In genomic region chr3:151431940-151432339, GRCh38 we compare ENCODE assay signal across 13 cellular contexts. TPM values are rescaled to one million over a fixed set of nuclear protein-coding genes. Genes with fewer than 3 reads are reported as not detected.
DNase-seq lines count a peak whose midpoint lies in the region; ATAC-seq, FAIRE-seq and TF ChIP-seq lines count a peak whose summit lies in the region.
"Had no signal": no experiment of that assay in that cellular context is flagged by ENCODE, and none has a peak within 500 bp of the region (broad histone marks: within the 10 kb centered on the region; RNA-seq: fewer than 3 reads in every experiment).

No MANE protein-coding gene starts in this region.

- RAD21 ChIA-PET in GM12878 (lab: Charles Lee; ENCODE audit: unreplicated experiment): interaction anchor here (1.1 to 1.3 kb wide), 2 partner anchors 10 to 53 kb away, joined by 3 to 4 read pairs; no protein-coding TSS in a partner anchor

- H3K4me3 ChIP-seq in GM12878: no peak overlapping the region
- H3K4me3 ChIP-seq in left lung: no peak overlapping the region

- intact Hi-C loops in GM12878 (cut with micrococcal nuclease; ENCODE audit: unreplicated experiment) (no loop called here), left lung (cut with DNase I) (loop anchor here in 1 of 2 donors (10.0 kb wide), 1 partner anchor 413 kb away; no protein-coding TSS in a partner anchor), Right ventricle myocardium superior (cut with DNase I) (loop anchor here (10.0 kb wide), 1 partner anchor 483 kb away; no protein-coding TSS in a partner anchor)

- no peak for TF ChIP-seq EP300 in GM12878 (IDR thresholded peaks at IDR 0.05; ENCODE audit: borderline replicate concordance in 1 of 2, control insufficient read depth in 1 of 2, low read depth in 2 of 2, low read length in 2 of 2)

- H3K4me1 ChIP-seq in GM12878 (ENCODE audit: control insufficient read depth, insufficient read depth, low read length) (no peaks in the 10 kb centered on the region), left lung (no peaks in the 10 kb centered on the region)

- H3K4me2 ChIP-seq in GM12878 (ENCODE audit: control insufficient read depth, insufficient read depth): no peak overlapping the region

- H3K79me2 ChIP-seq in GM12878 (ENCODE audit: control insufficient read depth, insufficient read depth, low read length): no peaks in the 10 kb centered on the region

- H2AFZ ChIP-seq in GM12878 (ENCODE audit: control insufficient read depth, low read depth, low read length): no peak overlapping the region

- in situ Hi-C loops in GM12878 (cut with MboI): loop anchor here (10.0 kb wide), 1 partner anchor 403 kb away; no protein-coding TSS in a partner anchor

- FAIRE-seq in GM12891 (lab: Jason Lieb, UNC) (peak; percentile 16), GM12878 (lab: Jason Lieb, UNC) (no peak)

- no peak overlapping the region for H3K9ac ChIP-seq in GM12878 (ENCODE audit: control insufficient read depth, insufficient read depth, low read length)

- H3K36me3 ChIP-seq in GM12878 (ENCODE audit: control insufficient read depth in 2 of 2, insufficient read depth in 2 of 2, low read length in 1 of 2) (no peaks in the 10 kb centered on the region), left lung (no peaks in the 10 kb centered on the region)

- no peak for TF ChIP-seq RAD21 in GM12878 (IDR thresholded peaks at IDR 0.05; ENCODE audit: insufficient read depth, low read depth, low read length)

- BruUV-seq in GM12878 (replicated peaks; lab: Mats Ljungman, UMichigan): no TSS peak

- SMC1A ChIA-PET in GM12878 (lab: Charles Lee; ENCODE audit: uncharacterized antibody, unreplicated experiment): interaction anchor here (0.6 to 1.5 kb wide), 3 partner anchors 8 to 47 kb away, joined by 3 to 5 read pairs (median 4); partner anchors contain the start of gene P2RY12

- H3K9me3 ChIP-seq in GM12878 (replicated peaks; ENCODE audit: control insufficient read depth, insufficient read depth, low read length): no peaks in the 10 kb centered on the region
- H3K9me3 ChIP-seq in left lung: no peaks in the 10 kb centered on the region

- ATAC-seq in GM12878 (peak; percentile 25), left lung (peak; percentile 62), Right ventricle myocardium superior (ENCODE audit: poor library complexity) (no peak)
- ATAC-seq in stimulated activated naive CD8-positive, alpha-beta T cell treated with anti-CD3 and anti-CD28 coated beads, Interleukin-15, Interleukin-2, amounts not matched to agents 100 U/mL and 50 U/mL, for 24 hours: no peak
- ATAC-seq: CD8-positive, alpha-beta T cell had no signal

- TF ChIP-seq CTCF in GM12878 (IDR thresholded peaks at IDR 0.05 in 2 of 3, conservative IDR thresholded peaks at IDR 0.05 in 1 of 3; ENCODE audit: control insufficient read depth in 2 of 3, extremely low read depth in 1 of 3, insufficient read depth in 1 of 3, low read depth in 3 of 3, low read length in 3 of 3) (no peak), left lung (IDR thresholded peaks at IDR 0.05) (no peak)

- 27% methylated on average over 3 of the region's 3 CpGs for WGBS in GM12878 (ENCODE audit: insufficient coverage, insufficient replicate concordance, low lambda C conversion rate, missing lambda C conversion rate)

- POLR2A ChIA-PET in GM12878 (lab: Charles Lee): no interaction called here

- no peaks in the 10 kb centered on the region for H4K20me1 ChIP-seq in GM12878 (ENCODE audit: control insufficient read depth, insufficient read depth)

- DNase-seq in GM12891 (ENCODE audit: insufficient read length, low spot score) (no peak), MV-4-11 (lab: John Stamatoyannopoulos, UW) (peak; percentile 16), GM12878 (ENCODE audit: low read depth, low spot score) (no peak), left lung (no peak), Right ventricle myocardium superior (no peak), DMS114 treated with DMSO at 0.1 percent for 48 hours (lab: John Stamatoyannopoulos, UW; ENCODE audit: unreplicated experiment) (no peak)
- DNase-seq in stimulated activated naive CD8-positive, alpha-beta T cell treated with anti-CD3 and anti-CD28 coated beads, Interleukin-15, Interleukin-2, amounts not matched to agents 100 U/mL and 50 U/mL, for 24 hours: no peak
- DNase-seq in activated CD4-positive, alpha-beta T cell treated with anti-CD3 and anti-CD28 coated beads for 4 hours: no peak
- DNase-seq: CD8-positive, alpha-beta T cell; nucleus accumbens; SIG-M5; stimulated activated naive CD4-positive, alpha-beta T cell treated with Interleukin-2 at 50 U/mL for 16 hours had no signal

- H3K27ac ChIP-seq in GM12878 (ENCODE audit: control insufficient read depth, insufficient read depth) (no peak overlapping the region), left lung (no peak overlapping the region)

- no peaks in the 10 kb centered on the region for H3K27me3 ChIP-seq in GM12878 (replicated peaks in 1 of 2; ENCODE audit: control insufficient read depth in 2 of 2, insufficient read depth in 2 of 2, low read length in 1 of 2)
- H3K27me3 ChIP-seq in left lung: no peaks in the 10 kb centered on the region

- no peak for TF ChIP-seq POLR2A in GM12891 (IDR thresholded peaks at IDR 0.05; ENCODE audit: low read depth, low read length)
- TF ChIP-seq POLR2A in GM12878 (IDR thresholded peaks at IDR 0.05; ENCODE audit: low read depth, low read length): no peak

- CTCF ChIA-PET in GM12878 (lab: Yijun Ruan, JAX): interaction anchor here (0.9 to 2.4 kb wide), 4 partner anchors 8 to 487 kb away, joined by 3 to 9 read pairs (median 4); no protein-coding TSS in a partner anchor

TF ChIP-seq in GM12891, 5 proteins besides CTCF, POLR2A, EP300 and RAD21:
- TF ChIP-seq SPI1 (IDR thresholded peaks at IDR 0.05; ENCODE audit: low read depth, low read length) (no peak), POU2F2 (IDR thresholded peaks at IDR 0.05; ENCODE audit: low read depth, low read length) (no peak), POLR2AphosphoS5 (IDR thresholded peaks at IDR 0.05; ENCODE audit: low read depth, low read length) (no peak), PAX5 (IDR thresholded peaks at IDR 0.05; ENCODE audit: insufficient read depth, low read length, severe bottlenecking) (no peak), TAF1 (IDR thresholded peaks at IDR 0.05; ENCODE audit: low read depth, low read length) (no peak)

TF ChIP-seq in GM12878, 131 proteins besides CTCF, POLR2A, EP300 and RAD21 (continues in another document):
- TF ChIP-seq SUPT20H (IDR thresholded peaks at IDR 0.05; ENCODE audit: borderline replicate concordance, control insufficient read depth, low read depth, low read length): no peak

RNA-seq across cellular contexts. Expression of gene IGSF10, which starts 28.9 kb away (rescaled TPM):
- not detected for polyA plus RNA-seq in GM12891 (2012; ENCODE audit: low read depth, missing spikeins)
- total RNA-seq in GM12878 (2013; cell fraction: nucleolus; rRNA removed): not detected in 2 replicates
- total RNA-seq in GM12878 (2014; rRNA removed) (under 0.01 TPM in 1 of 2 replicates, not detected in the other), GM12878 (2014; rRNA removed; fragmentation: Illumina TruSeq; extraction: Trizol) (0.18 TPM in 1 of 2 replicates, not detected in the other), GM12878 (2021) (0.03 and 0.05 TPM in 2 replicates), left lung (10 to 100 TPM in 1 of 2 donors, 1 to 10 TPM in 1; 7.2 to 24.8 TPM), Right ventricle myocardium superior (2.6 TPM)
- not detected for polyA plus RNA-seq in GM12878 (2011; ENCODE audit: low read depth)
- polyA plus RNA-seq in GM12878 (2011; rRNA removed) (0.03 and 0.04 TPM in 2 replicates), GM12878 (2014; fragmentation: Illumina TruSeq; extraction: Trizol) (0.01 and 0.08 TPM in 2 replicates), GM12878 (2014; fragmentation: Nextera tagmentation; extraction: Ambion mirVana) (under 1 TPM; under 0.01 to 0.02 TPM), GM12878 (2014; rRNA removed) (0.04 TPM in 1 of 2 replicates, not detected in the other), GM12878 (2016; fragmentation: Nextera tagmentation; extraction: Ambion mirVana) (not detected)
- 0.01 and 0.02 TPM in 2 replicates for polyA plus RNA-seq in GM12878 (2011; cell fraction: cytosol; rRNA removed)
- polyA plus RNA-seq in GM12878 (2011; cell fraction: nucleus; rRNA removed): 0.09 and 0.28 TPM in 2 replicates
- 0.04 TPM in 1 of 2 replicates, not detected in the other for polyA plus RNA-seq in GM12878 (2012)
- polyA minus RNA-seq in GM12878 (2011; rRNA and poly(A)+ RNA removed): under 0.01 TPM in 1 of 2 replicates, not detected in the other
- not detected in 2 replicates for polyA minus RNA-seq in GM12878 (2011; cell fraction: cytosol; rRNA and poly(A)+ RNA removed)
- polyA minus RNA-seq in GM12878 (2011; cell fraction: nucleus; rRNA and poly(A)+ RNA removed): under 0.01 TPM in 1 of 2 replicates, not detected in the other
- total RNA-seq: CD8-positive, alpha-beta T cell had no signal

RNA-seq across cellular contexts. Expression of gene P2RY12, which starts 47.4 kb away (rescaled TPM):
- 0.10 TPM for polyA plus RNA-seq in GM12891 (2012; ENCODE audit: low read depth, missing spikeins)
- total RNA-seq in GM12878 (2013; cell fraction: nucleolus; rRNA removed): 3.3 and 3.4 TPM in 2 replicates
- total RNA-seq in GM12878 (2014; rRNA removed) (0.73 and 0.93 TPM in 2 replicates), GM12878 (2014; rRNA removed; fragmentation: Illumina TruSeq; extraction: Trizol) (0.85 and 0.92 TPM in 2 replicates), GM12878 (2021) (0.38 and 0.48 TPM in 2 replicates), left lung (1 to 10 TPM; 3.8 to 4.0 TPM), Right ventricle myocardium superior (0.94 TPM)
- polyA plus RNA-seq in GM12878 (2011; ENCODE audit: low read depth): not detected
- polyA plus RNA-seq in GM12878 (2011; rRNA removed) (0.14 TPM in 1 of 2 replicates, not detected in the other), GM12878 (2014; fragmentation: Illumina TruSeq; extraction: Trizol) (0.81 and 1.0 TPM in 2 replicates), GM12878 (2014; fragmentation: Nextera tagmentation; extraction: Ambion mirVana) (under 1 TPM; 0.27 to 0.85 TPM), GM12878 (2014; rRNA removed) (0.34 and 0.59 TPM in 2 replicates), GM12878 (2016; fragmentation: Nextera tagmentation; extraction: Ambion mirVana) (under 1 TPM in 1 of 2 experiments, not detected in 1; 0.35 TPM)
- not detected in 2 replicates for polyA plus RNA-seq in GM12878 (2011; cell fraction: cytosol; rRNA removed)
- polyA plus RNA-seq in GM12878 (2011; cell fraction: nucleus; rRNA removed): not detected in 2 replicates
- polyA plus RNA-seq in GM12878 (2012): 0.08 and 0.14 TPM in 2 replicates
- not detected in 2 replicates for polyA minus RNA-seq in GM12878 (2011; rRNA and poly(A)+ RNA removed)
- polyA minus RNA-seq in GM12878 (2011; cell fraction: cytosol; rRNA and poly(A)+ RNA removed): not detected in 2 replicates
- not detected in 2 replicates for polyA minus RNA-seq in GM12878 (2011; cell fraction: nucleus; rRNA and poly(A)+ RNA removed)
- total RNA-seq: CD8-positive, alpha-beta T cell; glomerular endothelial cell had no signal

Comparison
In these comparisons a context has a peak if more than half of its experiments do, and no peak if none do; other contexts are left out.
1. ATAC-seq: peak in GM12878 (single experiment) and left lung (single experiment); none in stimulated activated naive CD8-positive, alpha-beta T cell treated with anti-CD3 and anti-CD28 coated beads, Interleukin-15, Interleukin-2, amounts not matched to agents 100 U/mL and 50 U/mL, for 24 hours (single experiment) and Right ventricle myocardium superior (single experiment).